In the genomic region with DNA sequence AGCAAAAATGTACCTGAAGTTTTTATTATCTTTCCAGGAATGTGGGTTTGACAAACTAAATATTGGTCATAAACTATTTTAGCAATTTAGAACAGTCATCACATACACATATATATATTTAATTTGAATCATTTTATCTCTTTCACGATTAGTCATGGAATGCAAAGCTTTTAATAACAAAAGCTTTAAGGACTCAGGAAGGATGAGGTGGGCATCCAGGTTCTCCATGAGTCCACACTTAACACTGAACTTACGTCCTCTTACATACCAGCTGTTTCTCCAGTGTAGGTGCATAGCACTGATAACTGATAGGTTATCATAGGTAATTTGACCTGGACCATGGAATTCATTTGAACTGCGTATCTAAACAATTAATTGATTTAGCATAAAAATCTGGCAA, we compare ENCODE assay signal across 10 cellular contexts.
"Had no signal": no experiment of that assay in that cellular context is flagged by ENCODE, and none has a peak within 500 bp of the region (broad histone marks: within the 10 kb centered on the region; RNA-seq: fewer than 3 reads in every experiment).

No MANE protein-coding gene starts in this region.

- H3K4me3 ChIP-seq: GM23248, HAP-1 had no signal

- H3K27ac Mint-ChIP-seq: HFFc6, IgD-negative memory B cell had no signal

- H3K27ac ChIP-seq: GM23248, HL-60 had no signal

- H3K27me3 Mint-ChIP-seq: IgD-negative memory B cell had no signal

- DNase-seq: GM23248, GOT3, H7, HFFc6, KG1 had no signal

- FAIRE-seq: HepG2 had no signal

- H3K36me3 ChIP-seq: HAP-1 had no signal

- ATAC-seq: HCT116, HepG2 had no signal

- H3K4me3 Mint-ChIP-seq: HFFc6, IgD-negative memory B cell had no signal

- H3K36me3 Mint-ChIP-seq: IgD-negative memory B cell had no signal
